Comparison of ENCODE assay signal across 11 cellular contexts in genomic region chr5:32182463-32183081, GRCh38. TPM values are rescaled to one million over a fixed set of nuclear protein-coding genes. Genes with fewer than 3 reads are reported as not detected.
A peak's percentile ranks its signal among the peaks of the same experiment; 100 is the strongest.
DNase-seq lines count a peak whose midpoint lies in the region; ATAC-seq and TF ChIP-seq lines count a peak whose summit lies in the region.
"Had no signal": no experiment of that assay in that cellular context is flagged by ENCODE, and none has a peak within 500 bp of the region (broad histone marks: within the 10 kb centered on the region; RNA-seq: fewer than 3 reads in every experiment).

No MANE protein-coding gene starts in this region.

- DNase-seq in OCI-LY7 (ENCODE audit: low spot score) (peak; percentile 68), GM03348 (ENCODE audit: low spot score) (no peak), DMS 273 treated with DMSO at 0.1 percent for 48 hours (lab: John Stamatoyannopoulos, UW) (no peak)
- DNase-seq in activated CD4-positive, alpha-beta T cell treated with anti-CD3 and anti-CD28 coated beads, Interleukin-2, amount 10 ng/mL, durations not matched to agents 24 days and 14 days: no peak
- DNase-seq in stimulated activated naive CD8-positive, alpha-beta T cell treated with anti-CD3 and anti-CD28 coated beads, Interleukin-15, amount 100 ng/mL, for 72 hours: no peak
- DNase-seq: CD8-positive, alpha-beta memory T cell; KG1; uterus had no signal

- H3K79me2 ChIP-seq in OCI-LY7 (ENCODE audit: insufficient read depth, low read depth, low read length): no peaks in the 10 kb centered on the region

- no peaks in the 10 kb centered on the region for H3K36me3 Mint-ChIP-seq in activated CD4-positive, alpha-beta T cell treated with anti-CD3 and anti-CD28 coated beads, Interleukin-2, amount 10 ng/mL, durations not matched to agents 24 days and 14 days (ENCODE audit: low read depth)

- H4K20me1 ChIP-seq in OCI-LY7 (ENCODE audit: insufficient read depth, low read length): no peaks in the 10 kb centered on the region

- BruUV-seq in OCI-LY7 (replicated peaks; lab: Mats Ljungman, UMichigan): no TSS peak

- H3K9me3 ChIP-seq in OCI-LY7 (ENCODE audit: low read length): peaks cover 4% of the 10 kb centered on the region; the same call in 1 of the 2 replicates

- H3K36me3 ChIP-seq in OCI-LY7 (ENCODE audit: insufficient read depth, low read length): no peaks in the 10 kb centered on the region
- H3K36me3 ChIP-seq: uterus had no signal

- H2AFZ ChIP-seq in OCI-LY7 (ENCODE audit: low read length): peak overlapping the region; percentile 65; the same call in 1 of the 2 replicates

- no peak overlapping the region for H3K4me3 Mint-ChIP-seq in activated CD4-positive, alpha-beta T cell treated with anti-CD3 and anti-CD28 coated beads, Interleukin-2, amount 10 ng/mL, durations not matched to agents 24 days and 14 days
- no peak overlapping the region for H3K4me3 Mint-ChIP-seq in stimulated activated naive CD8-positive, alpha-beta T cell treated with anti-CD3 and anti-CD28 coated beads, Interleukin-15, amount 100 ng/mL, for 72 hours
- H3K4me3 Mint-ChIP-seq: CD8-positive, alpha-beta memory T cell had no signal

- peaks cover 4% of the 10 kb centered on the region for H3K4me1 Mint-ChIP-seq in activated CD4-positive, alpha-beta T cell treated with anti-CD3 and anti-CD28 coated beads, Interleukin-2, amount 10 ng/mL, durations not matched to agents 24 days and 14 days
- H3K4me1 Mint-ChIP-seq in stimulated activated naive CD8-positive, alpha-beta T cell treated with anti-CD3 and anti-CD28 coated beads, Interleukin-15, amount 100 ng/mL, for 72 hours: no peaks in the 10 kb centered on the region

- CTCF ChIA-PET in OCI-LY7 (lab: Charles Lee; ENCODE audit: unreplicated experiment): no interaction called here

- POLR2A ChIA-PET in OCI-LY7 (lab: Charles Lee): interaction anchor here (0.7 to 2.2 kb wide), 4 partner anchors 8 to 24 kb away, joined by 3 to 6 read pairs (median 5); partner anchors contain the start of gene GOLPH3

- peaks cover 22% of the 10 kb centered on the region for H3K4me1 ChIP-seq in OCI-LY7 (ENCODE audit: insufficient read depth, low read length, poor library complexity, severe bottlenecking)
- H3K4me1 ChIP-seq: uterus had no signal

- peak overlapping the region; percentile 28 for H3K4me2 ChIP-seq in OCI-LY7 (ENCODE audit: low read length)

- no peak overlapping the region for H3K27ac Mint-ChIP-seq in activated CD4-positive, alpha-beta T cell treated with anti-CD3 and anti-CD28 coated beads, Interleukin-2, amount 10 ng/mL, durations not matched to agents 24 days and 14 days
- H3K27ac Mint-ChIP-seq in stimulated activated naive CD8-positive, alpha-beta T cell treated with anti-CD3 and anti-CD28 coated beads, Interleukin-15, amount 100 ng/mL, for 72 hours: no peak overlapping the region

- no peaks in the 10 kb centered on the region for H3K27me3 Mint-ChIP-seq in activated CD4-positive, alpha-beta T cell treated with anti-CD3 and anti-CD28 coated beads, Interleukin-2, amount 10 ng/mL, durations not matched to agents 24 days and 14 days
- H3K27me3 Mint-ChIP-seq in stimulated activated naive CD8-positive, alpha-beta T cell treated with anti-CD3 and anti-CD28 coated beads, Interleukin-15, amount 100 ng/mL, for 72 hours: peaks cover 16% of the 10 kb centered on the region

- TF ChIP-seq CTCF in OCI-LY7 (conservative IDR thresholded peaks at IDR 0.05; ENCODE audit: low read length): no peak

- H3K9me3 Mint-ChIP-seq in activated CD4-positive, alpha-beta T cell treated with anti-CD3 and anti-CD28 coated beads, Interleukin-2, amount 10 ng/mL, durations not matched to agents 24 days and 14 days: peaks cover 4% of the 10 kb centered on the region
- H3K9me3 Mint-ChIP-seq in stimulated activated naive CD8-positive, alpha-beta T cell treated with anti-CD3 and anti-CD28 coated beads, Interleukin-15, amount 100 ng/mL, for 72 hours: no peaks in the 10 kb centered on the region

- no peak overlapping the region for H3K27ac ChIP-seq in OCI-LY7 (ENCODE audit: low read depth, low read length, poor library complexity, severe bottlenecking)
- H3K27ac ChIP-seq: uterus had no signal

- peak; percentile 86 for ATAC-seq in GM18498 (IDR thresholded peaks at IDR 0.05; ENCODE audit: unreplicated experiment)
- ATAC-seq in GM19463 (IDR thresholded peaks at IDR 0.05; ENCODE audit: unreplicated experiment): peak; percentile 66
- ATAC-seq in HG03064 (IDR thresholded peaks at IDR 0.05; ENCODE audit: low read depth, unreplicated experiment): peak; percentile 75
- no peak for ATAC-seq in stimulated activated naive CD8-positive, alpha-beta T cell treated with anti-CD3 and anti-CD28 coated beads, Interleukin-15, amount 100 ng/mL, for 72 hours

- no peak overlapping the region for H3K4me3 ChIP-seq in OCI-LY7 (ENCODE audit: low read depth, low read length, poor library complexity, severe bottlenecking)
- H3K4me3 ChIP-seq: uterus had no signal

- intact Hi-C loops in OCI-LY7 (cut with micrococcal nuclease; ENCODE audit: unreplicated experiment): no loop called here
- intact Hi-C loops in activated CD4-positive, alpha-beta T cell treated with anti-CD3 and anti-CD28 coated beads, Interleukin-2, amount 10 ng/mL, durations not matched to agents 24 days and 14 days (cut with micrococcal nuclease): no loop called here

- H3K9me2 ChIP-seq in OCI-LY7 (ENCODE audit: insufficient read depth, low read length): no peaks in the 10 kb centered on the region

RNA-seq across cellular contexts. Expression of gene GOLPH3, which starts 8.5 kb away (rescaled TPM):
- 25.7 and 35.9 TPM in 2 replicates for total RNA-seq in OCI-LY7 (2014; rRNA removed; shearing (Covaris generic))
- total RNA-seq in OCI-LY7 (2022): 51.0 and 53.8 TPM in 2 replicates
- total RNA-seq in activated CD4-positive, alpha-beta T cell treated with anti-CD3 and anti-CD28 coated beads, Interleukin-2, amount 10 ng/mL, durations not matched to agents 24 days and 14 days: 85.4 and 92.7 TPM in 2 replicates
